Comparison of ENCODE assay signal across 8 cellular contexts in genomic region chr17:82098169-82098938, GRCh38. TPM values are rescaled to one million over a fixed set of nuclear protein-coding genes. Genes with fewer than 3 reads are reported as not detected.
A peak's percentile ranks its signal among the peaks of the same experiment; 100 is the strongest.
DNase-seq lines count a peak whose midpoint lies in the region; ATAC-seq and TF ChIP-seq lines count a peak whose summit lies in the region.

Gene FASN, minus strand, starts transcription at chr17:82098236. Its CDS starts 1,791 bp downstream, at chr17:82096445.

- H3K4me2 ChIP-seq in IMR-90 (ENCODE audit: low read depth, low read length): peak within 1 kb of the TSS; percentile 83
- peak within 1 kb of the TSS; percentile 84 for H3K4me2 ChIP-seq in OCI-LY7 (ENCODE audit: low read length)

- no peaks in the 10 kb centered on the region for H3K9me3 ChIP-seq in IMR-90 (ENCODE audit: control insufficient read depth, insufficient read depth, low read length)
- no peaks in the 10 kb centered on the region for H3K9me3 ChIP-seq in OCI-LY7 (ENCODE audit: low read length)
- no peaks in the 10 kb centered on the region for H3K9me3 ChIP-seq in mucosa of stomach (ENCODE audit: control insufficient read depth, low read length)

- H3K36me3 ChIP-seq in IMR-90 (ENCODE audit: control insufficient read depth, insufficient read depth, low read length) (peaks cover 21% of the 10 kb centered on the region), OCI-LY7 (ENCODE audit: insufficient read depth, low read length) (peaks cover 37% of the 10 kb centered on the region), mucosa of stomach (ENCODE audit: control insufficient read depth, insufficient read depth, low read length) (peaks cover under 1% of the 10 kb centered on the region)

- H3K9ac ChIP-seq in IMR-90 (ENCODE audit: low read depth, low read length) (peak within 1 kb of the TSS; percentile 87), mucosa of stomach (ENCODE audit: low read length) (peak within 1 kb of the TSS; percentile 74)

- peak; percentile 15; the same call in 1 of the 2 replicates for TF ChIP-seq RAD21 in IMR-90 (IDR thresholded peaks at IDR 0.05; ENCODE audit: low read length)

- peaks cover 34% of the 10 kb centered on the region for H3K79me2 ChIP-seq in OCI-LY7 (ENCODE audit: insufficient read depth, low read depth, low read length)

- in situ Hi-C loops in IMR-90 (cut with MboI; ENCODE audit: low sequenced_read_pairs): no loop called here

- peaks cover 0 to 52% of the 10 kb centered on the region in 2 experiments for H3K79me1 ChIP-seq in IMR-90 (ENCODE audit: low read depth in 1 of 2, low read length in 2 of 2)

- H3K18ac ChIP-seq in IMR-90 (ENCODE audit: low read depth, low read length): peak within 1 kb of the TSS; percentile 46; the same call in 1 of the 2 replicates

- peak within 1 kb of the TSS; percentile 39; the same call in 1 of the 3 replicates for H2BK15ac ChIP-seq in IMR-90 (ENCODE audit: low read depth, low read length)

- H2AFZ ChIP-seq in IMR-90 (replicated peaks; ENCODE audit: low read length, poor library complexity): peak within 1 kb of the TSS; percentile 99
- peak within 1 kb of the TSS; percentile 13; the same call in 1 of the 2 replicates for H2AFZ ChIP-seq in OCI-LY7 (ENCODE audit: low read length)

- peak within 1 kb of the TSS; percentile 99 for H2AK9ac ChIP-seq in IMR-90 (replicated peaks; ENCODE audit: low read depth, low read length, poor library complexity)

- peak within 1 kb of the TSS; percentile 97 for H3K4ac ChIP-seq in IMR-90 (ENCODE audit: low read depth, low read length)

- peak within 1 kb of the TSS; percentile 74 for H2BK120ac ChIP-seq in IMR-90 (ENCODE audit: low read depth, low read length)

- peaks cover 28% of the 10 kb centered on the region for H4K20me1 ChIP-seq in IMR-90 (ENCODE audit: insufficient read depth, low read length)
- H4K20me1 ChIP-seq in OCI-LY7 (ENCODE audit: insufficient read depth, low read length): peaks cover 21% of the 10 kb centered on the region; the same call in 1 of the 2 replicates

- peak within 1 kb of the TSS; percentile 96 for H3K14ac ChIP-seq in IMR-90 (replicated peaks; ENCODE audit: low read depth, low read length)

- peak within 1 kb of the TSS; percentile 94 for H2AK5ac ChIP-seq in IMR-90 (ENCODE audit: low read depth, low read length)

- CTCF ChIA-PET in IMR-90 (lab: Yijun Ruan, JAX): interaction anchor here (0.7 kb wide), 1 partner anchor 68 kb away, joined by 3 read pairs; no protein-coding TSS in a partner anchor
- CTCF ChIA-PET in OCI-LY7 (lab: Charles Lee; ENCODE audit: unreplicated experiment): interaction anchor here (1.4 kb wide), 1 partner anchor 61 kb away, joined by 3 read pairs; the partner anchor contains the start of gene DCXR

- peak; percentile 70 for DNase-seq in DMS114 treated with DMSO at 0.1 percent for 48 hours (lab: John Stamatoyannopoulos, UW; ENCODE audit: unreplicated experiment)
- peak; percentile 93 for DNase-seq in IMR-90
- peak; percentile 100 for DNase-seq in OCI-LY7 (ENCODE audit: low spot score)
- DNase-seq in activated T-cell treated with anti-CD3 and anti-CD28 coated beads for 24 hours (ENCODE audit: low read depth): peak; percentile 92
- peak; percentile 33 for DNase-seq in epithelial cell of proximal tubule (ENCODE audit: low read depth)
- DNase-seq in stimulated activated CD8-positive, alpha-beta memory T cell treated with anti-CD3 and anti-CD28 coated beads, Interleukin-7, amount 100 ng/mL, for 1 hour (ENCODE audit: low read depth in 2 of 2): peak; percentile 80 to 81

- no peaks in the 10 kb centered on the region for H3K27me3 ChIP-seq in IMR-90 (ENCODE audit: control insufficient read depth, insufficient read depth, low read length)
- H3K27me3 ChIP-seq in mucosa of stomach (ENCODE audit: control insufficient read depth, insufficient read depth, low read length): no peaks in the 10 kb centered on the region

- peak; percentile 97 for TF ChIP-seq POLR2A in IMR-90 (IDR thresholded peaks at IDR 0.05; ENCODE audit: low read depth, low read length)

- peak; percentile 60 for ATAC-seq in GM21528 (IDR thresholded peaks at IDR 0.05; ENCODE audit: low FRiP score, unreplicated experiment)
- ATAC-seq in IMR-90 (ENCODE audit: low read depth): peak; percentile 85

- H3K4me1 ChIP-seq in IMR-90 (ENCODE audit: control insufficient read depth, insufficient read depth, low read length) (peaks cover 13% of the 10 kb centered on the region), OCI-LY7 (ENCODE audit: insufficient read depth, low read length, poor library complexity, severe bottlenecking) (peaks cover 46% of the 10 kb centered on the region), mucosa of stomach (ENCODE audit: control insufficient read depth, insufficient read depth, low read length) (peaks cover 50% of the 10 kb centered on the region)

- H4K91ac ChIP-seq in IMR-90 (ENCODE audit: insufficient read depth, low read depth, low read length): peak within 1 kb of the TSS; percentile 84

- H2BK5ac ChIP-seq in IMR-90 (ENCODE audit: low read depth, low read length, poor library complexity, severe bottlenecking): peak within 1 kb of the TSS; percentile 90

- POLR2A ChIA-PET in IMR-90 (lab: Charles Lee; ENCODE audit: unreplicated experiment) (interaction anchor here (0.6 to 1.5 kb wide), 4 partner anchors 44 to 243 kb away, joined by 3 to 5 read pairs (median 4); partner anchors contain the start of gene DCXR), OCI-LY7 (lab: Charles Lee) (interaction anchor here (1.4 kb wide), 2 partner anchors 61 to 172 kb away, joined by 3 to 4 read pairs; partner anchors contain the start of gene DCXR)

- H3K9me2 ChIP-seq in OCI-LY7 (ENCODE audit: insufficient read depth, low read length): no peaks in the 10 kb centered on the region

- H3K27ac ChIP-seq in IMR-90 (ENCODE audit: insufficient read depth, low read length) (peak within 1 kb of the TSS; percentile 94), OCI-LY7 (ENCODE audit: low read depth, low read length, poor library complexity, severe bottlenecking) (peak within 1 kb of the TSS; percentile 89)

- peak within 1 kb of the TSS; percentile 72 for H3K4me3 ChIP-seq in IMR-90 (ENCODE audit: insufficient read depth, low read depth, low read length)
- peak within 1 kb of the TSS; percentile 87 for H3K4me3 ChIP-seq in OCI-LY7 (ENCODE audit: low read depth, low read length, poor library complexity, severe bottlenecking)
- peak within 1 kb of the TSS; percentile 79 for H3K4me3 ChIP-seq in epithelial cell of proximal tubule (ENCODE audit: low read depth, low read length)
- H3K4me3 ChIP-seq in mucosa of stomach (ENCODE audit: low read length): peak within 1 kb of the TSS; percentile 18

- 0 out of 2 replicates have a peak within 1 kb of the TSS, but pooled peaks have one; percentile 10 for H2BK20ac ChIP-seq in IMR-90 (ENCODE audit: low read depth, low read length)

- peak within 1 kb of the TSS; percentile 41; the same call in 1 of the 2 replicates for H3K56ac ChIP-seq in IMR-90 (ENCODE audit: extremely low read depth, insufficient read depth, low read length)

- H3K9me1 ChIP-seq in IMR-90 (ENCODE audit: insufficient read depth, low read length): peaks cover 5% of the 10 kb centered on the region; the same call in 1 of the 2 replicates

- intact Hi-C loops in IMR-90 (cut with micrococcal nuclease) (loop anchor here (1.0 to 2.0 kb wide), 3 partner anchors 56 to 67 kb away; partner anchors contain the start of genes DCXR and RAC3), OCI-LY7 (cut with micrococcal nuclease; ENCODE audit: unreplicated experiment) (loop anchor here (1.0 to 5.0 kb wide), 6 partner anchors 23 to 586 kb away; partner anchors contain the start of genes ACTG1, ARL16, DCXR and HGS)

- H3K23ac ChIP-seq in IMR-90 (ENCODE audit: low read depth, low read length): peak within 1 kb of the TSS; percentile 94

- no TSS peak for BruUV-seq in IMR-90 (replicated peaks; lab: Mats Ljungman, UMichigan)
- BruUV-seq in OCI-LY7 (replicated peaks; lab: Mats Ljungman, UMichigan): no TSS peak

- 0% methylated on average over 64 of the region's 124 CpGs; no CpG with 5 or more reads in 1 of the 2 experiments for WGBS in IMR-90 (ENCODE audit: extremely low coverage in 2 of 2, insufficient read length in 1 of 2), 2 experiments

- H4K8ac ChIP-seq in IMR-90 (ENCODE audit: low read depth in 2 of 2, low read length in 2 of 2): peak within 1 kb of the TSS; percentile 95 to 97

- TF ChIP-seq CTCF in IMR-90 (conservative IDR thresholded peaks at IDR 0.05; ENCODE audit: low read depth, low read length) (peak; percentile 66), OCI-LY7 (conservative IDR thresholded peaks at IDR 0.05; ENCODE audit: low read length) (peak; percentile 70), epithelial cell of proximal tubule (conservative IDR thresholded peaks at IDR 0.05; ENCODE audit: low read depth, low read length) (peak; percentile 31)

- peak within 1 kb of the TSS; percentile 93 for H4K5ac ChIP-seq in IMR-90 (ENCODE audit: low read depth, low read length)

- dilution Hi-C loops in IMR-90 (cut with HindIII; ENCODE audit: low sequenced_read_pairs, unreplicated experiment): no loop called here

TF ChIP-seq in IMR-90, 13 proteins besides CTCF, POLR2A, EP300 and RAD21 (continues in another document):
- no peak for TF ChIP-seq ELK1 (IDR thresholded peaks at IDR 0.05; ENCODE audit: borderline replicate concordance, low read depth, low read length)
- TF ChIP-seq CHD1 (IDR thresholded peaks at IDR 0.05; ENCODE audit: low read depth, low read length): no peak
- TF ChIP-seq RFX5 (IDR thresholded peaks at IDR 0.05; ENCODE audit: low read depth, low read length): peak; percentile 48; the same call in 1 of the 2 replicates
- TF ChIP-seq BHLHE40 (IDR thresholded peaks at IDR 0.05; ENCODE audit: low read depth, low read length): no peak
- no peak for TF ChIP-seq MAFK (IDR thresholded peaks at IDR 0.05; ENCODE audit: low read depth, low read length)
- TF ChIP-seq NFE2L2 (IDR thresholded peaks at IDR 0.05; ENCODE audit: low read depth, low read length): no peak
- TF ChIP-seq CEBPB (IDR thresholded peaks at IDR 0.05; ENCODE audit: low read depth, low read length): no peak
- TF ChIP-seq MAZ (IDR thresholded peaks at IDR 0.05; ENCODE audit: borderline replicate concordance, low read depth, low read length): 0 out of 2 replicates have a peak, but pooled peaks have one; percentile 49

RNA-seq across cellular contexts. Expression of gene FASN, which starts in this region (rescaled TPM):
- total RNA-seq in IMR-90 (2012; rRNA removed) (12.4 and 15.3 TPM in 2 replicates), OCI-LY7 (2022) (299 and 364 TPM in 2 replicates), epithelial cell of proximal tubule (94.7 and 224 TPM in 2 replicates)
- 56.0 and 68.5 TPM in 2 replicates for polyA plus RNA-seq in IMR-90 (2012; rRNA removed)
- 22.8 and 57.7 TPM in 2 replicates for polyA plus RNA-seq in IMR-90 (2012; cell fraction: cytosol; rRNA removed)
- polyA plus RNA-seq in IMR-90 (2012; cell fraction: nucleus; rRNA removed; ENCODE audit: low replicate concordance): 126 and 440 TPM in 2 replicates
- total RNA-seq in OCI-LY7 (2014; rRNA removed; shearing (Covaris generic)): 94.4 and 111 TPM in 2 replicates

Comparison
In these comparisons a context has a peak if more than half of its experiments do, and no peak if none do; other contexts are left out.
1. Peak in every context shown above with its lines: DNase-seq, ATAC-seq, H3K4me3 ChIP-seq and H3K27ac ChIP-seq.
2. DNase-seq: peak in every context shown above with its lines; median percentile 100 in OCI-LY7; 93 in IMR-90; 92 in activated T-cell treated with anti-CD3 and anti-CD28 coated beads for 24 hours; 80 in stimulated activated CD8-positive, alpha-beta memory T cell treated with anti-CD3 and anti-CD28 coated beads, Interleukin-7, amount 100 ng/mL, for 1 hour; 70 in DMS114 treated with DMSO at 0.1 percent for 48 hours; 33 in epithelial cell of proximal tubule.
3. H3K4me3 ChIP-seq: peak in every context shown above with its lines; median percentile 87 in OCI-LY7; 79 in epithelial cell of proximal tubule; 72 in IMR-90; 18 in mucosa of stomach.